1 cellular context compared by ENCODE assay signal in genomic region chr2:238596571-238597551, GRCh38.
TF ChIP-seq lines count a peak whose summit lies in the region.

No MANE protein-coding gene starts in this region.

TF ChIP-seq in HepG2, 621 proteins besides CTCF, POLR2A, EP300 and RAD21 (continued from another document):
- TF ChIP-seq TEAD3 (CRISPR knock-in tag; optimal IDR thresholded peaks at IDR 0.05; ENCODE audit: borderline replicate concordance) (peak; percentile 82), MNT (IDR thresholded peaks at IDR 0.05) (no peak), NBN (conservative IDR thresholded peaks at IDR 0.05) (no peak), HNRNPL (IDR thresholded peaks at IDR 0.05; ENCODE audit: low read depth, low read length) (0 out of 2 replicates have a peak, but pooled peaks have one; percentile 61), KDM5B (CRISPR knock-in tag; IDR thresholded peaks at IDR 0.05; ENCODE audit: borderline replicate concordance) (no peak), HOXA7 (CRISPR knock-in tag; IDR thresholded peaks at IDR 0.05) (no peak), SRSF9 (IDR thresholded peaks at IDR 0.05; ENCODE audit: borderline replicate concordance, insufficient read depth, low read depth, low read length, poor library complexity, severe bottlenecking) (no peak), MZF1 (CRISPR knock-in tag; IDR thresholded peaks at IDR 0.05; ENCODE audit: borderline replicate concordance) (no peak), ZNF124 (CRISPR knock-in tag; IDR thresholded peaks at IDR 0.05) (no peak), KDM3A (CRISPR knock-in tag; IDR thresholded peaks at IDR 0.05; ENCODE audit: low read depth) (no peak), ZNF574 (CRISPR knock-in tag; IDR thresholded peaks at IDR 0.05) (no peak), ZNF724P (CRISPR knock-in tag; IDR thresholded peaks at IDR 0.05; ENCODE audit: borderline replicate concordance) (no peak), BORCS8-MEF2B (CRISPR knock-in tag; IDR thresholded peaks at IDR 0.05) (no peak), KLF15 (CRISPR knock-in tag; IDR thresholded peaks at IDR 0.05; ENCODE audit: borderline replicate concordance) (no peak), MAFK (conservative IDR thresholded peaks at IDR 0.05 in 1 of 2, IDR thresholded peaks at IDR 0.05 in 1 of 2; ENCODE audit: low read length in 2 of 2) (peak; percentile 56 to 80), FOSL2 (CRISPR knock-in tag; IDR thresholded peaks at IDR 0.05) (peak; percentile 85), CCAR2 (optimal IDR thresholded peaks at IDR 0.05; ENCODE audit: low read depth, low read length) (no peak), AKNA (CRISPR knock-in tag; IDR thresholded peaks at IDR 0.05; ENCODE audit: borderline replicate concordance) (no peak), SOX5 (CRISPR knock-in tag; IDR thresholded peaks at IDR 0.05; ENCODE audit: borderline replicate concordance) (peak; percentile 84; the same call in 1 of the 2 replicates), MTF1 (CRISPR knock-in tag; IDR thresholded peaks at IDR 0.05) (no peak)
